In genomic region chr19:17385878-17386611, GRCh38 we compare ENCODE assay signal across 8 cellular contexts. TPM values are rescaled to one million over a fixed set of nuclear protein-coding genes. Genes with fewer than 3 reads are reported as not detected.
DNase-seq lines count a peak whose midpoint lies in the region; ATAC-seq, FAIRE-seq and TF ChIP-seq lines count a peak whose summit lies in the region.

No MANE protein-coding gene starts in this region.

- no peak overlapping the region for H3K27ac ChIP-seq in OCI-LY7 (ENCODE audit: low read depth, low read length, poor library complexity, severe bottlenecking)
- no peak overlapping the region for H3K27ac ChIP-seq in foreskin keratinocyte

- ATAC-seq in foreskin keratinocyte (peak; percentile 47), HG02970 (IDR thresholded peaks at IDR 0.05; ENCODE audit: low FRiP score, unreplicated experiment) (no peak)

- no peak overlapping the region for H3K4me3 ChIP-seq in OCI-LY7 (ENCODE audit: low read depth, low read length, poor library complexity, severe bottlenecking)

- no peak overlapping the region for H3K4me2 ChIP-seq in OCI-LY7 (ENCODE audit: low read length)

- TF ChIP-seq CTCF in OCI-LY7 (conservative IDR thresholded peaks at IDR 0.05; ENCODE audit: low read length) (peak; percentile 93), foreskin keratinocyte (conservative IDR thresholded peaks at IDR 0.05) (peak; percentile 80)

- no peaks in the 10 kb centered on the region for H4K20me1 ChIP-seq in OCI-LY7 (ENCODE audit: insufficient read depth, low read length)

- intact Hi-C loops in OCI-LY7 (cut with micrococcal nuclease; ENCODE audit: unreplicated experiment) (loop anchor here (1.0 kb wide), 2 partner anchors 40 to 94 kb away; no protein-coding TSS in a partner anchor), posterior cingulate gyrus (cut with DNase I) (no loop called here)

- CTCF ChIA-PET in OCI-LY7 (lab: Charles Lee; ENCODE audit: unreplicated experiment): no interaction called here

- no peak overlapping the region for H2AFZ ChIP-seq in OCI-LY7 (ENCODE audit: low read length)

- H3K27me3 ChIP-seq in foreskin keratinocyte: peaks cover 5% of the 10 kb centered on the region

- no peaks in the 10 kb centered on the region for H3K79me2 ChIP-seq in OCI-LY7 (ENCODE audit: insufficient read depth, low read depth, low read length)

- FAIRE-seq in GM19239 (lab: Jason Lieb, UNC): peak; percentile 44

- BruUV-seq in OCI-LY7 (replicated peaks; lab: Mats Ljungman, UMichigan): no TSS peak

- H3K36me3 ChIP-seq in OCI-LY7 (ENCODE audit: insufficient read depth, low read length): no peaks in the 10 kb centered on the region

- POLR2A ChIA-PET in OCI-LY7 (lab: Charles Lee): no interaction called here

- DNase-seq in AG08395 (ENCODE audit: low spot score): peak; percentile 75
- DNase-seq in GM19239 (ENCODE audit: insufficient read length, low spot score): peak; percentile 57
- peak; percentile 74 for DNase-seq in OCI-LY7 (ENCODE audit: low spot score)
- peak; percentile 78 to 80 for DNase-seq in activated T-cell treated with anti-CD3 and anti-CD28 coated beads, Interleukin-2, amount 50 U/mL, for 48 hours
- DNase-seq in foreskin keratinocyte: no peak
- peak in 7 of 10 donors; percentile 31 to 94 (median 47) for DNase-seq in posterior cingulate gyrus
- no peak for DNase-seq in NCI-H526 treated with DMSO at 0.1 percent for 48 hours (lab: John Stamatoyannopoulos, UW)

- peaks cover 34% of the 10 kb centered on the region for H3K4me1 ChIP-seq in OCI-LY7 (ENCODE audit: insufficient read depth, low read length, poor library complexity, severe bottlenecking)
- H3K4me1 ChIP-seq in foreskin keratinocyte: no peaks in the 10 kb centered on the region

- H3K9me3 ChIP-seq in OCI-LY7 (ENCODE audit: low read length): peaks cover under 1% of the 10 kb centered on the region; the same call in 1 of the 2 replicates

- H3K9me2 ChIP-seq in OCI-LY7 (ENCODE audit: insufficient read depth, low read length): no peaks in the 10 kb centered on the region

RNA-seq across cellular contexts. Expression of gene CCDC194, which starts 8.0 kb away (rescaled TPM):
- total RNA-seq in OCI-LY7 (2014; rRNA removed; shearing (Covaris generic)): 2.4 and 2.9 TPM in 2 replicates
- total RNA-seq in OCI-LY7 (2022): 8.5 and 8.8 TPM in 2 replicates
- total RNA-seq in foreskin keratinocyte: not detected in 2 replicates
- polyA plus RNA-seq in foreskin keratinocyte: not detected in 2 replicates

RNA-seq across cellular contexts. Expression of gene PLVAP, which starts 8.9 kb away (rescaled TPM):
- 0.16 and 0.28 TPM in 2 replicates for total RNA-seq in OCI-LY7 (2014; rRNA removed; shearing (Covaris generic))
- 0.31 and 1.5 TPM in 2 replicates for total RNA-seq in OCI-LY7 (2022)
- total RNA-seq in foreskin keratinocyte: not detected in 2 replicates
- not detected in 2 replicates for polyA plus RNA-seq in foreskin keratinocyte

RNA-seq across cellular contexts. Expression of gene BST2, which starts 19.4 kb away (rescaled TPM):
- 101 and 134 TPM in 2 replicates for total RNA-seq in OCI-LY7 (2014; rRNA removed; shearing (Covaris generic))
- 114 and 146 TPM in 2 replicates for total RNA-seq in OCI-LY7 (2022)
- 5.4 and 7.1 TPM in 2 replicates for total RNA-seq in foreskin keratinocyte
- polyA plus RNA-seq in foreskin keratinocyte: 10.9 and 17.5 TPM in 2 replicates

RNA-seq across cellular contexts. Expression of gene MVB12A, which starts 33.8 kb away (rescaled TPM):
- 47.4 and 57.3 TPM in 2 replicates for total RNA-seq in OCI-LY7 (2014; rRNA removed; shearing (Covaris generic))
- total RNA-seq in OCI-LY7 (2022) (55.5 and 65.1 TPM in 2 replicates), foreskin keratinocyte (49.1 and 62.6 TPM in 2 replicates)
- 78.8 and 91.2 TPM in 2 replicates for polyA plus RNA-seq in foreskin keratinocyte

RNA-seq across cellular contexts. Expression of gene GTPBP3, which starts 48.7 kb away (rescaled TPM):
- total RNA-seq in OCI-LY7 (2014; rRNA removed; shearing (Covaris generic)): 83.2 and 103 TPM in 2 replicates
- total RNA-seq in OCI-LY7 (2022): 104 and 113 TPM in 2 replicates
- total RNA-seq in foreskin keratinocyte: 14.9 and 18.7 TPM in 2 replicates
- polyA plus RNA-seq in foreskin keratinocyte: 14.3 and 16.6 TPM in 2 replicates

Comparison
In these comparisons a context has a peak if more than half of its experiments do, and no peak if none do; other contexts are left out.
1. DNase-seq: peak in AG08395 (single experiment), GM19239 (single experiment), OCI-LY7 (single experiment), activated T-cell treated with anti-CD3 and anti-CD28 coated beads, Interleukin-2, amount 50 U/mL, for 48 hours (2 of 2) and posterior cingulate gyrus (7 of 10); none in foreskin keratinocyte (0 of 2) and NCI-H526 treated with DMSO at 0.1 percent for 48 hours (single experiment).
2. RNA of gene BST2, which starts 19.4 kb away (total RNA-seq): 101 to 146 TPM in OCI-LY7; 5.4 to 7.1 TPM in foreskin keratinocyte; every median in the first group is over 10 times any median in the second.